2 cellular contexts compared by ENCODE assay signal in genomic region chr10:53536322-53536721, GRCh38.
TF ChIP-seq lines count a peak whose summit lies in the region.

No MANE protein-coding gene starts in this region.

TF ChIP-seq in IMR-90, 13 proteins besides CTCF, POLR2A, EP300 and RAD21 (continued from another document):
- TF ChIP-seq ELK1 (IDR thresholded peaks at IDR 0.05; ENCODE audit: borderline replicate concordance, low read depth, low read length) (no peak), MAZ (IDR thresholded peaks at IDR 0.05; ENCODE audit: borderline replicate concordance, low read depth, low read length) (no peak), MXI1 (IDR thresholded peaks at IDR 0.05; ENCODE audit: borderline replicate concordance, low read depth, low read length) (no peak), FOS (IDR thresholded peaks at IDR 0.05; ENCODE audit: low read depth, low read length) (no peak), NFE2L2 (IDR thresholded peaks at IDR 0.05; ENCODE audit: low read depth, low read length) (no peak), SMC3 (IDR thresholded peaks at IDR 0.05; ENCODE audit: low read depth, low read length) (no peak), BHLHE40 (IDR thresholded peaks at IDR 0.05; ENCODE audit: low read depth, low read length) (no peak), MAFK (IDR thresholded peaks at IDR 0.05; ENCODE audit: low read depth, low read length) (no peak), RFX5 (IDR thresholded peaks at IDR 0.05; ENCODE audit: low read depth, low read length) (no peak)
- TF ChIP-seq, protein P1, sequence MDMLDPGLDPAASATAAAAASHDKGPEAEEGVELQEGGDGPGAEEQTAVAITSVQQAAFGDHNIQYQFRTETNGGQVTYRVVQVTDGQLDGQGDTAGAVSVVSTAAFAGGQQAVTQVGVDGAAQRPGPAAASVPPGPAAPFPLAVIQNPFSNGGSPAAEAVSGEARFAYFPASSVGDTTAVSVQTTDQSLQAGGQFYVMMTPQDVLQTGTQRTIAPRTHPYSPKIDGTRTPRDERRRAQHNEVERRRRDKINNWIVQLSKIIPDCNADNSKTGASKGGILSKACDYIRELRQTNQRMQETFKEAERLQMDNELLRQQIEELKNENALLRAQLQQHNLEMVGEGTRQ (IDR thresholded peaks at IDR 0.05; ENCODE audit: low read depth, low read length), result no peak

TF ChIP-seq in HepG2, 621 proteins besides CTCF, POLR2A, EP300 and RAD21 (continued from another document):
- TF ChIP-seq ARID5B (CRISPR knock-in tag; IDR thresholded peaks at IDR 0.05) (no peak), RAD51 (IDR thresholded peaks at IDR 0.05; ENCODE audit: borderline replicate concordance) (no peak)
